ENCODE assay signal across 1 cellular context in the genomic region with DNA sequence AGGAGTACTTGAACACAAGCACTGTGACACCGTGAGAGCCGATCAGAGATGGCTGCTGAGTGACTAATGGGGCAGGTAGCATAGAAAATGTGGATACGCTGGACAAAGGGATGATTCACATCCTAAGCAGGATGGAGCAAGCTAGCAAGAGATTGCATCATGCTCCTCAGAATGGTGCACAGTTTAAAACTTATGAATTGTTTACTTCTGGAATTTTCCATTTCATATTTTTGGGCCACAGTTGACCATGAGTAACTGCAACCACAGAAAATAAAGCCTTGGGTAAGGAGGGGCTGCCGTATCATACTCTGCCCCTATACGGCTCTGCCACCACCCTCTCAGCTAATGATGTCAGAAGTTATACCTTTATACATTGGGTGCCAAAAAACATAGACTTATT.
A peak's percentile ranks its signal among the peaks of the same experiment; 100 is the strongest.
TF ChIP-seq lines count a peak whose summit lies in the region.

No MANE protein-coding gene starts in this region.

TF ChIP-seq in HepG2, 621 proteins besides CTCF, POLR2A, EP300 and RAD21 (continued from another document and continues in another):
- TF ChIP-seq, protein P1, sequence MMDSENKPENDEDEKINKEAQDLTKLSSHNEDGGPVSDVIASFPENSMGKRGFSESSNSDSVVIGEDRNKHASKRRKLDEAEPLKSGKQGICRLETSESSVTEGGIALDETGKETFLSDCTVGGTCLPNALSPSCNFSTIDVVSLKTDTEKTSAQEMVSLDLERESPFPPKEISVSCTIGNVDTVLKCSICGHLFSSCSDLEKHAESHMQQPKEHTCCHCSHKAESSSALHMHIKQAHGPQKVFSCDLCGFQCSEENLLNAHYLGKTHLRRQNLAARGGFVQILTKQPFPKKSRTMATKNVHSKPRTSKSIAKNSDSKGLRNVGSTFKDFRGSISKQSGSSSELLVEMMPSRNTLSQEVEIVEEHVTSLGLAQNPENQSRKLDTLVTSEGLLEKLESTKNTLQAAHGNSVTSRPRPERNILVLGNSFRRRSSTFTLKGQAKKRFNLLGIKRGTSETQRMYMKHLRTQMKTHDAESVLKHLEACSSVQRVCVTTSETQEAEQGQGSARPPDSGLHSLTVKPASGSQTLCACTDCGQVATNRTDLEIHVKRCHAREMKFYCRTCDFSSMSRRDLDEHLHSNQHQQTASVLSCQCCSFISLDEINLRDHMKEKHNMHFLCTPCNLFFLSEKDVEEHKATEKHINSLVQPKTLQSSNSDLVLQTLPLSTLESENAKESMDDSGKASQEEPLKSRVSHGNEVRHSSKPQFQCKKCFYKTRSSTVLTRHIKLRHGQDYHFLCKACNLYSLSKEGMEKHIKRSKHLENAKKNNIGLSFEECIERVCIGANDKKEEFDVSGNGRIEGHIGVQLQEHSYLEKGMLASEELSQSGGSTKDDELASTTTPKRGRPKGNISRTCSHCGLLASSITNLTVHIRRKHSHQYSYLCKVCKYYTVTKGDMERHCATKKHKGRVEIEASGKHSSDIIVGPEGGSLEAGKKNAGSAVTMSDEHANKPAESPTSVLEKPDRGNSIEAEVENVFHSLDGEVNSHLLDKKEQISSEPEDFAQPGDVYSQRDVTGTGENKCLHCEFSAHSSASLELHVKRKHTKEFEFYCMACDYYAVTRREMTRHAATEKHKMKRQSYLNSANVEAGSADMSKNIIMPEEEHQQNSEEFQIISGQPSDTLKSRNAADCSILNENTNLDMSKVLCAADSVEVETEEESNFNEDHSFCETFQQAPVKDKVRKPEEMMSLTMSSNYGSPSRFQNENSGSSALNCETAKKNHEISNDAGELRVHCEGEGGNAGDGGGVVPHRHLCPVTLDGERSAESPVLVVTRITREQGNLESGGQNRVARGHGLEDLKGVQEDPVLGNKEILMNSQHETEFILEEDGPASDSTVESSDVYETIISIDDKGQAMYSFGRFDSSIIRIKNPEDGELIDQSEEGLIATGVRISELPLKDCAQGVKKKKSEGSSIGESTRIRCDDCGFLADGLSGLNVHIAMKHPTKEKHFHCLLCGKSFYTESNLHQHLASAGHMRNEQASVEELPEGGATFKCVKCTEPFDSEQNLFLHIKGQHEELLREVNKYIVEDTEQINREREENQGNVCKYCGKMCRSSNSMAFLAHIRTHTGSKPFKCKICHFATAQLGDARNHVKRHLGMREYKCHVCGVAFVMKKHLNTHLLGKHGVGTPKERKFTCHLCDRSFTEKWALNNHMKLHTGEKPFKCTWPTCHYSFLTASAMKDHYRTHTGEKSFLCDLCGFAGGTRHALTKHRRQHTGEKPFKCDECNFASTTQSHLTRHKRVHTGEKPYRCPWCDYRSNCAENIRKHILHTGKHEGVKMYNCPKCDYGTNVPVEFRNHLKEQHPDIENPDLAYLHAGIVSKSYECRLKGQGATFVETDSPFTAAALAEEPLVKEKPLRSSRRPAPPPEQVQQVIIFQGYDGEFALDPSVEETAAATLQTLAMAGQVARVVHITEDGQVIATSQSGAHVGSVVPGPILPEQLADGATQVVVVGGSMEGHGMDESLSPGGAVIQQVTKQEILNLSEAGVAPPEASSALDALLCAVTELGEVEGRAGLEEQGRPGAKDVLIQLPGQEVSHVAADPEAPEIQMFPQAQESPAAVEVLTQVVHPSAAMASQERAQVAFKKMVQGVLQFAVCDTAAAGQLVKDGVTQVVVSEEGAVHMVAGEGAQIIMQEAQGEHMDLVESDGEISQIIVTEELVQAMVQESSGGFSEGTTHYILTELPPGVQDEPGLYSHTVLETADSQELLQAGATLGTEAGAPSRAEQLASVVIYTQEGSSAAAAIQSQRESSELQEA (CRISPR knock-in tag; IDR thresholded peaks at IDR 0.05; ENCODE audit: not compliant biosample characterization): no peak
- peak; percentile 68 for TF ChIP-seq GATAD2A (CRISPR knock-in tag; IDR thresholded peaks at IDR 0.05)
- TF ChIP-seq DMAP1 (CRISPR knock-in tag; IDR thresholded peaks at IDR 0.05): 0 out of 2 replicates have a peak, but pooled peaks have one; percentile 24
- no peak for TF ChIP-seq CAMTA2 (CRISPR knock-in tag; IDR thresholded peaks at IDR 0.05; ENCODE audit: borderline replicate concordance)
- TF ChIP-seq NCOA2 (CRISPR knock-in tag; IDR thresholded peaks at IDR 0.05): 0 out of 2 replicates have a peak, but pooled peaks have one; percentile 21
- peak; percentile 56; the same call in 1 of the 2 replicates for TF ChIP-seq KAT8 (CRISPR knock-in tag; IDR thresholded peaks at IDR 0.05)
- TF ChIP-seq, protein P2, sequence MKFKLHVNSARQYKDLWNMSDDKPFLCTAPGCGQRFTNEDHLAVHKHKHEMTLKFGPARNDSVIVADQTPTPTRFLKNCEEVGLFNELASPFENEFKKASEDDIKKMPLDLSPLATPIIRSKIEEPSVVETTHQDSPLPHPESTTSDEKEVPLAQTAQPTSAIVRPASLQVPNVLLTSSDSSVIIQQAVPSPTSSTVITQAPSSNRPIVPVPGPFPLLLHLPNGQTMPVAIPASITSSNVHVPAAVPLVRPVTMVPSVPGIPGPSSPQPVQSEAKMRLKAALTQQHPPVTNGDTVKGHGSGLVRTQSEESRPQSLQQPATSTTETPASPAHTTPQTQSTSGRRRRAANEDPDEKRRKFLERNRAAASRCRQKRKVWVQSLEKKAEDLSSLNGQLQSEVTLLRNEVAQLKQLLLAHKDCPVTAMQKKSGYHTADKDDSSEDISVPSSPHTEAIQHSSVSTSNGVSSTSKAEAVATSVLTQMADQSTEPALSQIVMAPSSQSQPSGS (CRISPR knock-in tag; IDR thresholded peaks at IDR 0.05): 0 out of 2 replicates have a peak, but pooled peaks have one; percentile 22
- peak; percentile 64 for TF ChIP-seq THAP11 (CRISPR knock-in tag; IDR thresholded peaks at IDR 0.05)
- TF ChIP-seq WIZ (CRISPR knock-in tag; IDR thresholded peaks at IDR 0.05): no peak
- TF ChIP-seq, protein P3, sequence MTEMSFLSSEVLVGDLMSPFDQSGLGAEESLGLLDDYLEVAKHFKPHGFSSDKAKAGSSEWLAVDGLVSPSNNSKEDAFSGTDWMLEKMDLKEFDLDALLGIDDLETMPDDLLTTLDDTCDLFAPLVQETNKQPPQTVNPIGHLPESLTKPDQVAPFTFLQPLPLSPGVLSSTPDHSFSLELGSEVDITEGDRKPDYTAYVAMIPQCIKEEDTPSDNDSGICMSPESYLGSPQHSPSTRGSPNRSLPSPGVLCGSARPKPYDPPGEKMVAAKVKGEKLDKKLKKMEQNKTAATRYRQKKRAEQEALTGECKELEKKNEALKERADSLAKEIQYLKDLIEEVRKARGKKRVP (CRISPR knock-in tag; IDR thresholded peaks at IDR 0.05): peak; percentile 93 to 100
- TF ChIP-seq, protein P4, sequence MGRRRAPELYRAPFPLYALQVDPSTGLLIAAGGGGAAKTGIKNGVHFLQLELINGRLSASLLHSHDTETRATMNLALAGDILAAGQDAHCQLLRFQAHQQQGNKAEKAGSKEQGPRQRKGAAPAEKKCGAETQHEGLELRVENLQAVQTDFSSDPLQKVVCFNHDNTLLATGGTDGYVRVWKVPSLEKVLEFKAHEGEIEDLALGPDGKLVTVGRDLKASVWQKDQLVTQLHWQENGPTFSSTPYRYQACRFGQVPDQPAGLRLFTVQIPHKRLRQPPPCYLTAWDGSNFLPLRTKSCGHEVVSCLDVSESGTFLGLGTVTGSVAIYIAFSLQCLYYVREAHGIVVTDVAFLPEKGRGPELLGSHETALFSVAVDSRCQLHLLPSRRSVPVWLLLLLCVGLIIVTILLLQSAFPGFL (CRISPR knock-in tag; IDR thresholded peaks at IDR 0.05): no peak
- TF ChIP-seq, protein P5, sequence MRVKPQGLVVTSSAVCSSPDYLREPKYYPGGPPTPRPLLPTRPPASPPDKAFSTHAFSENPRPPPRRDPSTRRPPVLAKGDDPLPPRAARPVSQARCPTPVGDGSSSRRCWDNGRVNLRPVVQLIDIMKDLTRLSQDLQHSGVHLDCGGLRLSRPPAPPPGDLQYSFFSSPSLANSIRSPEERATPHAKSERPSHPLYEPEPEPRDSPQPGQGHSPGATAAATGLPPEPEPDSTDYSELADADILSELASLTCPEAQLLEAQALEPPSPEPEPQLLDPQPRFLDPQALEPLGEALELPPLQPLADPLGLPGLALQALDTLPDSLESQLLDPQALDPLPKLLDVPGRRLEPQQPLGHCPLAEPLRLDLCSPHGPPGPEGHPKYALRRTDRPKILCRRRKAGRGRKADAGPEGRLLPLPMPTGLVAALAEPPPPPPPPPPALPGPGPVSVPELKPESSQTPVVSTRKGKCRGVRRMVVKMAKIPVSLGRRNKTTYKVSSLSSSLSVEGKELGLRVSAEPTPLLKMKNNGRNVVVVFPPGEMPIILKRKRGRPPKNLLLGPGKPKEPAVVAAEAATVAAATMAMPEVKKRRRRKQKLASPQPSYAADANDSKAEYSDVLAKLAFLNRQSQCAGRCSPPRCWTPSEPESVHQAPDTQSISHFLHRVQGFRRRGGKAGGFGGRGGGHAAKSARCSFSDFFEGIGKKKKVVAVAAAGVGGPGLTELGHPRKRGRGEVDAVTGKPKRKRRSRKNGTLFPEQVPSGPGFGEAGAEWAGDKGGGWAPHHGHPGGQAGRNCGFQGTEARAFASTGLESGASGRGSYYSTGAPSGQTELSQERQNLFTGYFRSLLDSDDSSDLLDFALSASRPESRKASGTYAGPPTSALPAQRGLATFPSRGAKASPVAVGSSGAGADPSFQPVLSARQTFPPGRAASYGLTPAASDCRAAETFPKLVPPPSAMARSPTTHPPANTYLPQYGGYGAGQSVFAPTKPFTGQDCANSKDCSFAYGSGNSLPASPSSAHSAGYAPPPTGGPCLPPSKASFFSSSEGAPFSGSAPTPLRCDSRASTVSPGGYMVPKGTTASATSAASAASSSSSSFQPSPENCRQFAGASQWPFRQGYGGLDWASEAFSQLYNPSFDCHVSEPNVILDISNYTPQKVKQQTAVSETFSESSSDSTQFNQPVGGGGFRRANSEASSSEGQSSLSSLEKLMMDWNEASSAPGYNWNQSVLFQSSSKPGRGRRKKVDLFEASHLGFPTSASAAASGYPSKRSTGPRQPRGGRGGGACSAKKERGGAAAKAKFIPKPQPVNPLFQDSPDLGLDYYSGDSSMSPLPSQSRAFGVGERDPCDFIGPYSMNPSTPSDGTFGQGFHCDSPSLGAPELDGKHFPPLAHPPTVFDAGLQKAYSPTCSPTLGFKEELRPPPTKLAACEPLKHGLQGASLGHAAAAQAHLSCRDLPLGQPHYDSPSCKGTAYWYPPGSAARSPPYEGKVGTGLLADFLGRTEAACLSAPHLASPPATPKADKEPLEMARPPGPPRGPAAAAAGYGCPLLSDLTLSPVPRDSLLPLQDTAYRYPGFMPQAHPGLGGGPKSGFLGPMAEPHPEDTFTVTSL (CRISPR knock-in tag; IDR thresholded peaks at IDR 0.05; ENCODE audit: borderline replicate concordance): no peak
- TF ChIP-seq ELF4 (CRISPR knock-in tag; IDR thresholded peaks at IDR 0.05; ENCODE audit: borderline replicate concordance): no peak
- peak; percentile 37; the same call in 1 of the 2 replicates for TF ChIP-seq KDM1A (CRISPR knock-in tag; IDR thresholded peaks at IDR 0.05)
- TF ChIP-seq, protein P6, sequence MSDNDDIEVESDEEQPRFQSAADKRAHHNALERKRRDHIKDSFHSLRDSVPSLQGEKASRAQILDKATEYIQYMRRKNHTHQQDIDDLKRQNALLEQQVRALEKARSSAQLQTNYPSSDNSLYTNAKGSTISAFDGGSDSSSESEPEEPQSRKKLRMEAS (IDR thresholded peaks at IDR 0.05): no peak
- no peak for TF ChIP-seq FOXP1 (IDR thresholded peaks at IDR 0.05)
- no peak for TF ChIP-seq FOXP1 (CRISPR knock-in tag; IDR thresholded peaks at IDR 0.05)
- peak; percentile 73; the same call in 1 of the 2 replicates for TF ChIP-seq ZNF3 (CRISPR knock-in tag; IDR thresholded peaks at IDR 0.05)
- TF ChIP-seq SOX13 (IDR thresholded peaks at IDR 0.05): no peak
- TF ChIP-seq SOX13 (CRISPR knock-in tag; conservative IDR thresholded peaks at IDR 0.05 in 1 of 2, IDR thresholded peaks at IDR 0.05 in 1 of 2): peak in 1 of 2 experiments; percentile 75; a peak in 2 of 4 replicates
- TF ChIP-seq, protein P7, sequence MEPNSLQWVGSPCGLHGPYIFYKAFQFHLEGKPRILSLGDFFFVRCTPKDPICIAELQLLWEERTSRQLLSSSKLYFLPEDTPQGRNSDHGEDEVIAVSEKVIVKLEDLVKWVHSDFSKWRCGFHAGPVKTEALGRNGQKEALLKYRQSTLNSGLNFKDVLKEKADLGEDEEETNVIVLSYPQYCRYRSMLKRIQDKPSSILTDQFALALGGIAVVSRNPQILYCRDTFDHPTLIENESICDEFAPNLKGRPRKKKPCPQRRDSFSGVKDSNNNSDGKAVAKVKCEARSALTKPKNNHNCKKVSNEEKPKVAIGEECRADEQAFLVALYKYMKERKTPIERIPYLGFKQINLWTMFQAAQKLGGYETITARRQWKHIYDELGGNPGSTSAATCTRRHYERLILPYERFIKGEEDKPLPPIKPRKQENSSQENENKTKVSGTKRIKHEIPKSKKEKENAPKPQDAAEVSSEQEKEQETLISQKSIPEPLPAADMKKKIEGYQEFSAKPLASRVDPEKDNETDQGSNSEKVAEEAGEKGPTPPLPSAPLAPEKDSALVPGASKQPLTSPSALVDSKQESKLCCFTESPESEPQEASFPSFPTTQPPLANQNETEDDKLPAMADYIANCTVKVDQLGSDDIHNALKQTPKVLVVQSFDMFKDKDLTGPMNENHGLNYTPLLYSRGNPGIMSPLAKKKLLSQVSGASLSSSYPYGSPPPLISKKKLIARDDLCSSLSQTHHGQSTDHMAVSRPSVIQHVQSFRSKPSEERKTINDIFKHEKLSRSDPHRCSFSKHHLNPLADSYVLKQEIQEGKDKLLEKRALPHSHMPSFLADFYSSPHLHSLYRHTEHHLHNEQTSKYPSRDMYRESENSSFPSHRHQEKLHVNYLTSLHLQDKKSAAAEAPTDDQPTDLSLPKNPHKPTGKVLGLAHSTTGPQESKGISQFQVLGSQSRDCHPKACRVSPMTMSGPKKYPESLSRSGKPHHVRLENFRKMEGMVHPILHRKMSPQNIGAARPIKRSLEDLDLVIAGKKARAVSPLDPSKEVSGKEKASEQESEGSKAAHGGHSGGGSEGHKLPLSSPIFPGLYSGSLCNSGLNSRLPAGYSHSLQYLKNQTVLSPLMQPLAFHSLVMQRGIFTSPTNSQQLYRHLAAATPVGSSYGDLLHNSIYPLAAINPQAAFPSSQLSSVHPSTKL (CRISPR knock-in tag; IDR thresholded peaks at IDR 0.05): peak; percentile 78
- 0 out of 2 replicates have a peak, but pooled peaks have one; percentile 26 for TF ChIP-seq ZSCAN21 (CRISPR knock-in tag; IDR thresholded peaks at IDR 0.05; ENCODE audit: borderline replicate concordance)
- TF ChIP-seq, protein P8, sequence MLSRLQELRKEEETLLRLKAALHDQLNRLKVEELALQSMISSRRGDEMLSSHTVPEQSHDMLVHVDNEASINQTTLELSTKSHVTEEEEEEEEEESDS (CRISPR knock-in tag; IDR thresholded peaks at IDR 0.05; ENCODE audit: borderline replicate concordance): no peak
- no peak for TF ChIP-seq RARA (CRISPR knock-in tag; IDR thresholded peaks at IDR 0.05)
- TF ChIP-seq ZNF460 (CRISPR knock-in tag; IDR thresholded peaks at IDR 0.05; ENCODE audit: borderline replicate concordance): no peak
- no peak for TF ChIP-seq NKX3-1 (CRISPR knock-in tag; IDR thresholded peaks at IDR 0.05)
- TF ChIP-seq KLF12 (CRISPR knock-in tag; IDR thresholded peaks at IDR 0.05; ENCODE audit: borderline replicate concordance): no peak
- no peak for TF ChIP-seq ZC3H13 (CRISPR knock-in tag; IDR thresholded peaks at IDR 0.05)
- 0 out of 2 replicates have a peak, but pooled peaks have one; percentile 21 for TF ChIP-seq HNF4A (CRISPR knock-in tag; IDR thresholded peaks at IDR 0.05)
- TF ChIP-seq CBX2 (IDR thresholded peaks at IDR 0.05; ENCODE audit: low read depth, low read length): no peak
- no peak for TF ChIP-seq CBX2 (CRISPR knock-in tag; IDR thresholded peaks at IDR 0.05; ENCODE audit: low read depth)
- TF ChIP-seq YEATS4 (CRISPR knock-in tag; IDR thresholded peaks at IDR 0.05; ENCODE audit: borderline replicate concordance): no peak
- TF ChIP-seq, protein P9, sequence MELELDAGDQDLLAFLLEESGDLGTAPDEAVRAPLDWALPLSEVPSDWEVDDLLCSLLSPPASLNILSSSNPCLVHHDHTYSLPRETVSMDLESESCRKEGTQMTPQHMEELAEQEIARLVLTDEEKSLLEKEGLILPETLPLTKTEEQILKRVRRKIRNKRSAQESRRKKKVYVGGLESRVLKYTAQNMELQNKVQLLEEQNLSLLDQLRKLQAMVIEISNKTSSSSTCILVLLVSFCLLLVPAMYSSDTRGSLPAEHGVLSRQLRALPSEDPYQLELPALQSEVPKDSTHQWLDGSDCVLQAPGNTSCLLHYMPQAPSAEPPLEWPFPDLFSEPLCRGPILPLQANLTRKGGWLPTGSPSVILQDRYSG (CRISPR knock-in tag; IDR thresholded peaks at IDR 0.05): no peak
- peak; percentile 31; the same call in 1 of the 2 replicates for TF ChIP-seq HOXA3 (CRISPR knock-in tag; IDR thresholded peaks at IDR 0.05)
